Comparison of ENCODE assay signal across 8 cellular contexts in the genomic region with DNA sequence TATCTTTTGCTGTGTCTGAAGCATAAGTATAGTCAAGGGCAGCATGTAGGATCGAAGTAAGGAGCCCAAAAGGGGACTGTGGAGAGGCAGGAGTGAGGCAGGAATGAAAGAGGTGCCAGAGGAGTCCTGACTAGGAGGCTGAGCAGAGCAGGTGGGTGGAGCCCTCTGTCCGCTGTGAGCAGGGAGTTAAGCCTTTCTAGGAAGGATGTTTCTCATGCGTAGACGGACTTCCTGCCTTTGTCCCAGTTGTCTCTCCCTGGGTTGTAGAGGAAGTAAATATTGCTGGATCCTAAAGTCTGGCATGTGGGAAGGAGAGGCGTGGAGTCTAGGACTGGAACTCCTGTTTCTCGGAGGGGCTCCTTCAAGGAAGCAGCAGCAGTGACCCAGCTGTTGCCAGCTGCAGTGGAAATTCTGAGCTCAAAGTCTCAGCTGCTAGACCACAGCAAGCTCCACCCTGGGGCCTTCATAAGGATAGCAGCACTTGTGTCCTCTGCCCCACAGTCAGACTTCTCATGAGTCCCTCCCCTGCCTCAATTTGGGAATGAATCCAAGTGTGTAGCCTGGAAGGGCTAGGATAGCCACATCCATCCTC. TPM values are rescaled to one million over a fixed set of nuclear protein-coding genes. Genes with fewer than 3 reads are reported as not detected.
DNase-seq lines count a peak whose midpoint lies in the region; ATAC-seq and TF ChIP-seq lines count a peak whose summit lies in the region.

No MANE protein-coding gene starts in this region.

- peaks cover 24% of the 10 kb centered on the region for H3K4me1 Mint-ChIP-seq in CD8-positive, alpha-beta T cell (ENCODE audit: low read depth)
- peaks cover 8% of the 10 kb centered on the region for H3K4me1 Mint-ChIP-seq in GM23338

- H3K9me3 ChIP-seq in CD8-positive, alpha-beta T cell (ENCODE audit: low read length) = no peaks in the 10 kb centered on the region
- no peaks in the 10 kb centered on the region for H3K9me3 ChIP-seq in RWPE2 (ENCODE audit: severe bottlenecking)

- no peak overlapping the region for H3K27ac ChIP-seq in CD8-positive, alpha-beta T cell (ENCODE audit: low read depth, low read length)
- H3K27ac ChIP-seq in GM23338 (ENCODE audit: low read depth) (peak overlapping the region; percentile 75; the same call in 1 of the 2 replicates), RWPE2 (ENCODE audit: poor library complexity, severe bottlenecking) (peak overlapping the region; percentile 32)

- no peak overlapping the region for H3K4me2 ChIP-seq in GM23338

- CTCF ChIA-PET in CD8-positive, alpha-beta T cell (lab: Charles Lee) = interaction anchor here (1.0 kb wide), 2 partner anchors 12 to 22 kb away, joined by 3 to 5 read pairs; no protein-coding TSS in a partner anchor

- H3K36me3 Mint-ChIP-seq in CD8-positive, alpha-beta T cell = peaks cover 3% of the 10 kb centered on the region
- H3K36me3 Mint-ChIP-seq in GM23338 (ENCODE audit: low read depth) = no peaks in the 10 kb centered on the region

- H3K79me2 ChIP-seq in GM23338 (replicated peaks; ENCODE audit: insufficient read depth) = no peaks in the 10 kb centered on the region

- H3K4me3 ChIP-seq in CD8-positive, alpha-beta T cell (ENCODE audit: low read depth, low read length) = no peak overlapping the region
- no peak overlapping the region for H3K4me3 ChIP-seq in GM23338
- H3K4me3 ChIP-seq in RWPE2 (ENCODE audit: severe bottlenecking) = no peak overlapping the region
- peak overlapping the region; percentile 23 for H3K4me3 ChIP-seq in choroid plexus epithelial cell (ENCODE audit: low read depth, low read length)

- intact Hi-C loops in CD8-positive, alpha-beta T cell (cut with DNase I, micrococcal nuclease) = no loop called here

- peaks cover 17% of the 10 kb centered on the region for H3K4me1 ChIP-seq in CD8-positive, alpha-beta T cell (ENCODE audit: insufficient read depth, low read length)
- peaks cover 4% of the 10 kb centered on the region; the same call in 1 of the 2 replicates for H3K4me1 ChIP-seq in GM23338 (ENCODE audit: insufficient read depth)
- peaks cover 8% of the 10 kb centered on the region for H3K4me1 ChIP-seq in RWPE2 (ENCODE audit: insufficient read depth, poor library complexity, severe bottlenecking)

- POLR2A ChIA-PET in CD8-positive, alpha-beta T cell (lab: Charles Lee) = no interaction called here

- TF ChIP-seq CTCF in CD8-positive, alpha-beta T cell (IDR thresholded peaks at IDR 0.05) = no peak
- TF ChIP-seq CTCF in GM23338 (conservative IDR thresholded peaks at IDR 0.05; ENCODE audit: low read depth in 2 of 2) = 0 out of 4 replicates have a peak, but pooled peaks of 1 of the 2 experiments have one; percentile 5
- TF ChIP-seq CTCF in RWPE2 (IDR thresholded peaks at IDR 0.05; ENCODE audit: poor library complexity, severe bottlenecking) = no peak
- TF ChIP-seq CTCF in choroid plexus epithelial cell (conservative IDR thresholded peaks at IDR 0.05; ENCODE audit: low read depth, low read length) = peak; percentile 25

- ATAC-seq in CD8-positive, alpha-beta T cell = peak; percentile 30
- ATAC-seq in GM23338 = peak; percentile 94
- 0 out of 3 replicates have a peak, but pooled peaks have one; percentile 26 for ATAC-seq in RWPE2 (ENCODE audit: low read depth)
- ATAC-seq in left lobe of liver = peak; percentile 79
- ATAC-seq in GM18519 (IDR thresholded peaks at IDR 0.05; ENCODE audit: low FRiP score, unreplicated experiment) = no peak

- no peaks in the 10 kb centered on the region for H4K20me1 ChIP-seq in GM23338 (replicated peaks; ENCODE audit: insufficient read depth)

- no peaks in the 10 kb centered on the region for H3K27me3 Mint-ChIP-seq in CD8-positive, alpha-beta T cell (ENCODE audit: low read depth)
- peaks cover 2% of the 10 kb centered on the region for H3K27me3 Mint-ChIP-seq in GM23338 (ENCODE audit: insufficient read depth, low read depth, poor library complexity)

- no peaks in the 10 kb centered on the region for H3K27me3 ChIP-seq in CD8-positive, alpha-beta T cell (ENCODE audit: insufficient read depth, low read length)
- no peaks in the 10 kb centered on the region for H3K27me3 ChIP-seq in GM23338 (ENCODE audit: insufficient read depth)
- H3K27me3 ChIP-seq in RWPE2 (ENCODE audit: insufficient read depth, poor library complexity, severe bottlenecking) = no peaks in the 10 kb centered on the region

- no peak overlapping the region for H3K27ac Mint-ChIP-seq in CD8-positive, alpha-beta T cell
- H3K27ac Mint-ChIP-seq in GM23338 = peak overlapping the region; percentile 74

- H3K9me3 Mint-ChIP-seq in CD8-positive, alpha-beta T cell = no peaks in the 10 kb centered on the region
- no peaks in the 10 kb centered on the region for H3K9me3 Mint-ChIP-seq in GM23338

- no peaks in the 10 kb centered on the region for H3K9me2 ChIP-seq in GM23338 (ENCODE audit: insufficient read depth)

- H3K36me3 ChIP-seq in CD8-positive, alpha-beta T cell (ENCODE audit: insufficient read depth, low read length) = no peaks in the 10 kb centered on the region
- H3K36me3 ChIP-seq in GM23338 (ENCODE audit: insufficient read depth) (no peaks in the 10 kb centered on the region), RWPE2 (ENCODE audit: low read depth) (peaks cover 89% of the 10 kb centered on the region)

- no peak overlapping the region for H2AFZ ChIP-seq in GM23338

- no peaks in the 10 kb centered on the region for H3F3A ChIP-seq in GM23338 (replicated peaks; ENCODE audit: low read depth)

- DNase-seq in CD8-positive, alpha-beta T cell = peak in 2 of 7 experiments; percentile 10 to 19
- DNase-seq in GM23338 (ENCODE audit: low spot score) = peak; percentile 63
- no peak for DNase-seq in RWPE2 (ENCODE audit: low spot score)
- DNase-seq in choroid plexus epithelial cell (ENCODE audit: low read depth) = peak; percentile 88
- peak; percentile 49 for DNase-seq in left lobe of liver (ENCODE audit: low spot score)
- DNase-seq in stimulated activated CD8-positive, alpha-beta memory T cell treated with anti-CD3 and anti-CD28 coated beads, Interleukin-4, amount 100 ng/mL, for 48 hours = peak; percentile 55
- no peak for DNase-seq in NCI-H524 (lab: John Stamatoyannopoulos, UW)

- H3K4me3 Mint-ChIP-seq in CD8-positive, alpha-beta T cell = peak overlapping the region; percentile 44
- peak overlapping the region; percentile 3; the same call in 2 of the 3 replicates for H3K4me3 Mint-ChIP-seq in GM23338

TF ChIP-seq in GM23338, 12 proteins besides CTCF, POLR2A, EP300 and RAD21:
- TF ChIP-seq, protein P1, sequence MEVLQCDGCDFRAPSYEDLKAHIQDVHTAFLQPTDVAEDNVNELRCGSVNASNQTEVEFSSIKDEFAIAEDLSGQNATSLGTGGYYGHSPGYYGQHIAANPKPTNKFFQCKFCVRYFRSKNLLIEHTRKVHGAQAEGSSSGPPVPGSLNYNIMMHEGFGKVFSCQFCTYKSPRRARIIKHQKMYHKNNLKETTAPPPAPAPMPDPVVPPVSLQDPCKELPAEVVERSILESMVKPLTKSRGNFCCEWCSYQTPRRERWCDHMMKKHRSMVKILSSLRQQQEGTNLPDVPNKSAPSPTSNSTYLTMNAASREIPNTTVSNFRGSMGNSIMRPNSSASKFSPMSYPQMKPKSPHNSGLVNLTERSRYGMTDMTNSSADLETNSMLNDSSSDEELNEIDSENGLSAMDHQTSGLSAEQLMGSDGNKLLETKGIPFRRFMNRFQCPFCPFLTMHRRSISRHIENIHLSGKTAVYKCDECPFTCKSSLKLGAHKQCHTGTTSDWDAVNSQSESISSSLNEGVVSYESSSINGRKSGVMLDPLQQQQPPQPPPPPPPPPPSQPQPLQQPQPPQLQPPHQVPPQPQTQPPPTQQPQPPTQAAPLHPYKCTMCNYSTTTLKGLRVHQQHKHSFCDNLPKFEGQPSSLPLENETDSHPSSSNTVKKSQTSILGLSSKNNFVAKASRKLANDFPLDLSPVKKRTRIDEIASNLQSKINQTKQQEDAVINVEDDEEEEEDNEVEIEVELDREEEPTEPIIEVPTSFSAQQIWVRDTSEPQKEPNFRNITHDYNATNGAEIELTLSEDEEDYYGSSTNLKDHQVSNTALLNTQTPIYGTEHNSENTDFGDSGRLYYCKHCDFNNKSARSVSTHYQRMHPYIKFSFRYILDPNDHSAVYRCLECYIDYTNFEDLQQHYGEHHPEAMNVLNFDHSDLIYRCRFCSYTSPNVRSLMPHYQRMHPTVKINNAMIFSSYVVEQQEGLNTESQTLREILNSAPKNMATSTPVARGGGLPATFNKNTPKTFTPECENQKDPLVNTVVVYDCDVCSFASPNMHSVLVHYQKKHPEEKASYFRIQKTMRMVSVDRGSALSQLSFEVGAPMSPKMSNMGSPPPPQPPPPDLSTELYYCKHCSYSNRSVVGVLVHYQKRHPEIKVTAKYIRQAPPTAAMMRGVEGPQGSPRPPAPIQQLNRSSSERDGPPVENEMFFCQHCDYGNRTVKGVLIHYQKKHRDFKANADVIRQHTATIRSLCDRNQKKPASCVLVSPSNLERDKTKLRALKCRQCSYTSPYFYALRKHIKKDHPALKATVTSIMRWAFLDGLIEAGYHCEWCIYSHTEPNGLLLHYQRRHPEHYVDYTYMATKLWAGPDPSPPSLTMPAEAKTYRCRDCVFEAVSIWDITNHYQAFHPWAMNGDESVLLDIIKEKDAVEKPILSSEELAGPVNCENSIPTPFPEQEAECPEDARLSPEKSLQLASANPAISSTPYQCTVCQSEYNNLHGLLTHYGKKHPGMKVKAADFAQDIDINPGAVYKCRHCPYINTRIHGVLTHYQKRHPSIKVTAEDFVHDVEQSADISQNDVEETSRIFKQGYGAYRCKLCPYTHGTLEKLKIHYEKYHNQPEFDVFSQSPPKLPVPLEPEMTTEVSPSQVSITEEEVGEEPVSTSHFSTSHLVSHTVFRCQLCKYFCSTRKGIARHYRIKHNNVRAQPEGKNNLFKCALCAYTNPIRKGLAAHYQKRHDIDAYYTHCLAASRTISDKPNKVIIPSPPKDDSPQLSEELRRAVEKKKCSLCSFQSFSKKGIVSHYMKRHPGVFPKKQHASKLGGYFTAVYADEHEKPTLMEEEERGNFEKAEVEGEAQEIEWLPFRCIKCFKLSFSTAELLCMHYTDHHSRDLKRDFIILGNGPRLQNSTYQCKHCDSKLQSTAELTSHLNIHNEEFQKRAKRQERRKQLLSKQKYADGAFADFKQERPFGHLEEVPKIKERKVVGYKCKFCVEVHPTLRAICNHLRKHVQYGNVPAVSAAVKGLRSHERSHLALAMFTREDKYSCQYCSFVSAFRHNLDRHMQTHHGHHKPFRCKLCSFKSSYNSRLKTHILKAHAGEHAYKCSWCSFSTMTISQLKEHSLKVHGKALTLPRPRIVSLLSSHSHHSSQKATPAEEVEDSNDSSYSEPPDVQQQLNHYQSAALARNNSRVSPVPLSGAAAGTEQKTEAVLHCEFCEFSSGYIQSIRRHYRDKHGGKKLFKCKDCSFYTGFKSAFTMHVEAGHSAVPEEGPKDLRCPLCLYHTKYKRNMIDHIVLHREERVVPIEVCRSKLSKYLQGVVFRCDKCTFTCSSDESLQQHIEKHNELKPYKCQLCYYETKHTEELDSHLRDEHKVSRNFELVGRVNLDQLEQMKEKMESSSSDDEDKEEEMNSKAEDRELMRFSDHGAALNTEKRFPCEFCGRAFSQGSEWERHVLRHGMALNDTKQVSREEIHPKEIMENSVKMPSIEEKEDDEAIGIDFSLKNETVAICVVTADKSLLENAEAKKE (CRISPR knock-in tag; IDR thresholded peaks at IDR 0.05) = no peak

RNA-seq across cellular contexts. Expression of gene RBMS2, which starts 44.0 kb away (rescaled TPM):
- total RNA-seq in CD8-positive, alpha-beta T cell = 1 to 10 TPM; 8.3 to 9.9 TPM
- 13.1 and 16.8 TPM in 2 replicates for total RNA-seq in GM23338 (2014; rRNA removed; shearing (Covaris generic))
- 4.3 and 9.2 TPM in 2 replicates for polyA plus RNA-seq in GM23338 (2016; fragmentation: Nextera tagmentation; extraction: Ambion mirVana)
- total RNA-seq in left lobe of liver = 6.6 TPM

Comparison
In these comparisons a context has a peak if more than half of its experiments do, and no peak if none do; other contexts are left out.
1. DNase-seq: peak in GM23338 (single experiment), choroid plexus epithelial cell (single experiment), left lobe of liver (single experiment) and stimulated activated CD8-positive, alpha-beta memory T cell treated with anti-CD3 and anti-CD28 coated beads, Interleukin-4, amount 100 ng/mL, for 48 hours (single experiment); none in RWPE2 (single experiment) and NCI-H524 (0 of 2).